In the genomic region with DNA sequence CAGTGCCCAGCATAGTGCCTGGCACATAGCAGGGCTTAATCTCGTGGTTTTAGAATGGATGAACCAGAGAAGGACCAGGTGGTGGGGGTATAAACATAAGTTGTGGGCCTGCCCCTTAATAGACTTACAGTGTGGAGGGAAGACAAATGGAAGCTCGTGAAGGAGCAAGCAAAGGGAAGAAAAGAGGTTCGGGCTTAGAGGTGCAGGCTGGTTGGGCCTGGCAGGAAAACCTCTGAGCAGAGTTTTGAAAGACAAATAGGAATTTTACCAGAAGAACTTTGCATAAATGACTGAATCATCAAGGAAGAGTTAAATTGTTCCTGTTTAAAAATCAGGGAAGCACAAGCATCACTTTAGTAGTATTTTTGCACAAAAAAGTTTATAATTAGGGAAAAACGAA, we compare ENCODE assay signal across 32 cellular contexts. TPM values are rescaled to one million over a fixed set of nuclear protein-coding genes. Genes with fewer than 3 reads are reported as not detected.
DNase-seq lines count a peak whose midpoint lies in the region; FAIRE-seq and TF ChIP-seq lines count a peak whose summit lies in the region.
"Had no signal": no experiment of that assay in that cellular context is flagged by ENCODE, and none has a peak within 500 bp of the region (broad histone marks: within the 10 kb centered on the region; RNA-seq: fewer than 3 reads in every experiment).

No MANE protein-coding gene starts in this region.

- H3K9me3 ChIP-seq in CD8-positive, alpha-beta memory T cell (ENCODE audit: low read length), result no peaks in the 10 kb centered on the region
- no peaks in the 10 kb centered on the region for H3K9me3 ChIP-seq in astrocyte (ENCODE audit: insufficient read depth, low read depth, low read length)
- H3K9me3 ChIP-seq in smooth muscle cell (replicated peaks; ENCODE audit: low read depth), result no peaks in the 10 kb centered on the region
- H3K9me3 ChIP-seq: BLaER1, SJSA1, thoracic aorta had no signal

- peak overlapping the region in 3 of 7 donors; percentile 17 to 74 (median 37) for H3K4me3 Mint-ChIP-seq in CD8-positive, alpha-beta memory T cell
- peak overlapping the region; percentile 4 for H3K4me3 Mint-ChIP-seq in astrocyte (ENCODE audit: unreplicated experiment)
- H3K4me3 Mint-ChIP-seq: natural killer cell; stimulated activated naive B cell treated with anti-CD40 and anti-IgM and Interleukin-4, amounts not matched to agents 10 μg/mL and 1 μg/mL and 100 μg/mL, for 72 hours had no signal

- H3F3A ChIP-seq in smooth muscle cell (ENCODE audit: low read depth), result peaks cover 35% of the 10 kb centered on the region

- H3K4me2 ChIP-seq in astrocyte (ENCODE audit: low read length), result no peak overlapping the region
- H3K4me2 ChIP-seq in smooth muscle cell, result peak overlapping the region; percentile 91
- H3K4me2 ChIP-seq: BLaER1 had no signal

- CTCF ChIA-PET in CD8-positive, alpha-beta memory T cell (lab: Charles Lee), result no interaction called here

- H3K9ac ChIP-seq in astrocyte (ENCODE audit: low read length), result no peak overlapping the region
- no peak overlapping the region for H3K9ac ChIP-seq in smooth muscle cell (ENCODE audit: low read depth)
- H3K9ac ChIP-seq: BLaER1 had no signal

- H4K20me1 ChIP-seq in astrocyte (ENCODE audit: insufficient read depth, low read length), result no peaks in the 10 kb centered on the region
- peaks cover 67% of the 10 kb centered on the region for H4K20me1 ChIP-seq in smooth muscle cell (ENCODE audit: low read depth)
- H4K20me1 ChIP-seq: BLaER1 had no signal

- H3K27ac ChIP-seq in CD8-positive, alpha-beta memory T cell (ENCODE audit: low read depth, low read length), result no peak overlapping the region
- H3K27ac ChIP-seq in astrocyte (ENCODE audit: low read depth, low read length) (no peak overlapping the region), layer of hippocampus (ENCODE audit: low read depth, low read length) (peak overlapping the region; percentile 30), smooth muscle cell (ENCODE audit: low read depth) (peak overlapping the region; percentile 34)
- H3K27ac ChIP-seq: BLaER1, SJSA1 had no signal

- POLR2A ChIA-PET in CD8-positive, alpha-beta memory T cell (lab: Charles Lee), result no interaction called here

- FAIRE-seq in astrocyte (lab: Jason Lieb, UNC), result no peak
- FAIRE-seq: endometrium, GM19239, islet of Langerhans, K562 had no signal

- H3K4me1 ChIP-seq in CD8-positive, alpha-beta memory T cell (ENCODE audit: insufficient read depth, low read length), result no peaks in the 10 kb centered on the region
- peaks cover 3% of the 10 kb centered on the region for H3K4me1 ChIP-seq in astrocyte (ENCODE audit: insufficient read depth, low read length)
- peaks cover 20% of the 10 kb centered on the region for H3K4me1 ChIP-seq in smooth muscle cell (ENCODE audit: low read depth)

- peaks cover 11 to 25% (median 22%) of the 10 kb centered on the region in 3 donors for H3K36me3 Mint-ChIP-seq in CD8-positive, alpha-beta memory T cell
- H3K36me3 Mint-ChIP-seq in astrocyte (ENCODE audit: low read depth, unreplicated experiment), result peaks cover 9% of the 10 kb centered on the region
- H3K36me3 Mint-ChIP-seq: natural killer cell; stimulated activated naive B cell treated with anti-CD40 and anti-IgM and Interleukin-4, amounts not matched to agents 10 μg/mL and 1 μg/mL and 100 μg/mL, for 72 hours had no signal

- TF ChIP-seq CTCF in astrocyte (IDR thresholded peaks at IDR 0.05; ENCODE audit: insufficient read depth, low read depth, low read length), result no peak
- TF ChIP-seq CTCF in smooth muscle cell (IDR thresholded peaks at IDR 0.05; ENCODE audit: borderline replicate concordance, insufficient read depth, poor library complexity, severe bottlenecking), result no peak

- peak overlapping the region in 6 of 8 donors; percentile 33 to 97 (median 82) for H3K27ac Mint-ChIP-seq in CD8-positive, alpha-beta memory T cell
- no peak overlapping the region for H3K27ac Mint-ChIP-seq in astrocyte (ENCODE audit: unreplicated experiment)
- H3K27ac Mint-ChIP-seq: natural killer cell; stimulated activated naive B cell treated with anti-CD40 and anti-IgM and Interleukin-4, amounts not matched to agents 10 μg/mL and 1 μg/mL and 100 μg/mL, for 72 hours had no signal

- 91% methylated on average over 4 of the region's 4 CpGs for WGBS in smooth muscle cell (ENCODE audit: low lambda C conversion rate)

- no peak for DNase-seq in CD8-positive, alpha-beta memory T cell
- DNase-seq in astrocyte (ENCODE audit: low read depth) (no peak), smooth muscle cell (lab: John Stamatoyannopoulos, UW; ENCODE audit: unreplicated experiment) (no peak), activated T-cell treated with anti-CD3 and anti-CD28 coated beads for 4 hours (no peak), RKO (ENCODE audit: low spot score) (no peak), C1 segment of cervical spinal cord (lab: John Stamatoyannopoulos, UW) (no peak)
- DNase-seq: ACHN; activated CD4-positive, alpha-beta T cell treated with anti-CD3 and anti-CD28 coated beads, Interleukin-2, amount 50 U/mL, for 4 hours; activated CD4-positive, CD25-positive, alpha-beta regulatory T cell; activated naive CD4-positive, alpha-beta T cell treated with anti-CD3 and anti-CD28 coated beads, Interleukin-2, amount 50 U/mL, for 16 hours; dermis blood vessel endothelial cell; DMS79; GDM1; H7; left ventricle myocardium superior; natural killer cell; NCI-H1105 treated with DMSO at 0.1 percent for 48 hours; NCI-H2029; right cardiac atrium; RPMI8226; stimulated activated CD4-positive, alpha-beta T cell treated with anti-CD3 and anti-CD28 coated beads, Interleukin-12 subunit alpha, Interleukin-12 subunit beta, amount 100 ng/mL, for 4 hours; stimulated activated CD4-positive, alpha-beta T cell treated with anti-CD3 and anti-CD28 coated beads, Interleukin-4, amount 100 ng/mL, for 1 hour; stimulated activated naive B cell treated with anti-CD40 and anti-IgM and Interleukin-4, amounts not matched to agents 10 μg/mL and 1 μg/mL and 100 μg/mL, for 72 hours had no signal

- no peak overlapping the region for H2AFZ ChIP-seq in astrocyte (ENCODE audit: low read depth, low read length)
- H2AFZ ChIP-seq in smooth muscle cell (ENCODE audit: low read depth), result no peak overlapping the region

- H3K9me3 Mint-ChIP-seq in CD8-positive, alpha-beta memory T cell, result no peaks in the 10 kb centered on the region
- H3K9me3 Mint-ChIP-seq in astrocyte (ENCODE audit: unreplicated experiment), result peaks cover 5% of the 10 kb centered on the region
- H3K9me3 Mint-ChIP-seq: natural killer cell; stimulated activated naive B cell treated with anti-CD40 and anti-IgM and Interleukin-4, amounts not matched to agents 10 μg/mL and 1 μg/mL and 100 μg/mL, for 72 hours had no signal

- H3K27me3 Mint-ChIP-seq in CD8-positive, alpha-beta memory T cell, result peaks cover 0 to 5% of the 10 kb centered on the region in 2 donors
- peaks cover 23% of the 10 kb centered on the region for H3K27me3 Mint-ChIP-seq in astrocyte (ENCODE audit: low read depth, unreplicated experiment)

- H3K4me1 Mint-ChIP-seq in CD8-positive, alpha-beta memory T cell, result peaks cover 32 to 75% (median 35%) of the 10 kb centered on the region in 3 donors
- peaks cover 1% of the 10 kb centered on the region for H3K4me1 Mint-ChIP-seq in astrocyte (ENCODE audit: low read depth, unreplicated experiment)

- H3K79me2 ChIP-seq in astrocyte (ENCODE audit: insufficient read depth, low read length) (no peaks in the 10 kb centered on the region), smooth muscle cell (ENCODE audit: low read depth) (peaks cover 77% of the 10 kb centered on the region)

- H3K27me3 ChIP-seq in CD8-positive, alpha-beta memory T cell (ENCODE audit: insufficient read depth, low read length, poor library complexity, severe bottlenecking), result no peaks in the 10 kb centered on the region
- H3K27me3 ChIP-seq in astrocyte (ENCODE audit: insufficient read depth, low read length), result peaks cover 15% of the 10 kb centered on the region
- no peaks in the 10 kb centered on the region for H3K27me3 ChIP-seq in layer of hippocampus (ENCODE audit: control insufficient read depth, insufficient read depth, low read length)
- H3K27me3 ChIP-seq in smooth muscle cell (ENCODE audit: low read depth), result no peaks in the 10 kb centered on the region
- H3K27me3 ChIP-seq: SJSA1 had no signal

- H3K36me3 ChIP-seq in CD8-positive, alpha-beta memory T cell (ENCODE audit: insufficient read depth, low read length), result no peaks in the 10 kb centered on the region
- H3K36me3 ChIP-seq in astrocyte (ENCODE audit: insufficient read depth, low read length), result no peaks in the 10 kb centered on the region
- no peaks in the 10 kb centered on the region for H3K36me3 ChIP-seq in smooth muscle cell (ENCODE audit: low read depth)
- H3K36me3 ChIP-seq: BLaER1 had no signal

- no peak overlapping the region for H3K4me3 ChIP-seq in CD8-positive, alpha-beta memory T cell (ENCODE audit: low read length)
- H3K4me3 ChIP-seq in astrocyte (ENCODE audit: insufficient read depth, low read depth, low read length) (no peak overlapping the region), smooth muscle cell (peak overlapping the region; percentile 69)
- H3K4me3 ChIP-seq: BLaER1, K562, SJSA1 had no signal

RNA-seq across cellular contexts. Expression of a gene that starts 4.5 kb away (rescaled TPM):
- under 1 TPM; 0.64 to 0.88 TPM for total RNA-seq in CD8-positive, alpha-beta memory T cell
- 2.3 TPM for polyA plus RNA-seq in CD8-positive, alpha-beta memory T cell
- 3.5 and 6.1 TPM in 2 replicates for total RNA-seq in astrocyte
- 50.6 and 65.0 TPM in 2 replicates for total RNA-seq in smooth muscle cell
- polyA plus RNA-seq in smooth muscle cell, result 25.8 and 29.8 TPM in 2 replicates
- total RNA-seq: HT1080 had no signal
- polyA plus RNA-seq: K562 had no signal

Comparison
In these comparisons a context has a peak if more than half of its experiments do, and no peak if none do; other contexts are left out.
1. H3K27ac ChIP-seq: peak in layer of hippocampus (single experiment) and smooth muscle cell (single experiment); none in CD8-positive, alpha-beta memory T cell (single experiment) and astrocyte (single experiment).